8 cellular contexts compared by ENCODE assay signal in the genomic region with DNA sequence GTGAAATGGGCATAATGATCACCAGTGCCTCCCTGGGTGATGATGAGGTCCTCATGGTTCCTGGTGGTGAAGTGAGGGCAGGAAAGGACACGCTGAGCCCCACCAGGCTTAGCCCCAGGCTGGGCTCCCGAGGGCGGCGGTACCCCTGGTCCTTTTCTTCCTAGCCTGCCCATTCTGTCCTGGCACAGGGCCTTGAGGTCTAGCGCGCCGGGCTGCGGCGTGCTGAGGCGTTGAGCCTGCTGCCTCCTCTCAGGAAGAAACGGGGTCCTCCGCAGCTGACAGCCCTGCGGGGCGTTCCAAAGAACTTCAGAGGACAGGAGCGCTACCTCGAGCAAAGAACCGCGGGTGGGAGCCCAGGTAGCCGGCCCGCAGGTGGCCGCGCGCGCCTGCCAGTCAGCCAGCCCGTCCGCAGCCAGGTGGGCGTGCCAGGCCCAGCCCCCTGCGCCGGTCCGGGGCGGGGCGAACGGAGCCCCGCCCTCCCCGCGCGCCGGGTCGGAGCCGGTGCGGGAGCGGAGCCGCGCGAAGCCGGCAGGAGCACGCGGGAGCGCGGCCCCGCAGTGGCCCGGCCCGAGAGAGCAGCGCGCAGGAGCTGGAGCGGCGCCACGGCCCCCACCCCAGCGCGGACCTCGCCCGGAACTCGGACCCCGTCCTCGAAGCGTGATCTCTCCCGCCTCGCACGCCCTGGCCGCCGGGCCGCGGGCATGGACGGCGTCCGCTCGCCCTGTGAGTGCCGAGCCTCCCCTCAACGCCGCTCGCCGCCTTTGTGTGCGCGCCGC. TPM values are rescaled to one million over a fixed set of nuclear protein-coding genes. Genes with fewer than 3 reads are reported as not detected.
DNase-seq lines count a peak whose midpoint lies in the region; ATAC-seq, FAIRE-seq and TF ChIP-seq lines count a peak whose summit lies in the region.

A gene (plus strand): TSS at position 477 of the 776 bp plus-strand sequence. CDS start 791 bp downstream, outside the sequence.

- no peak within 1 kb of the TSS for H3K27ac Mint-ChIP-seq in T-helper 1 cell treated with Interleukin-12 subunit alpha and Interleukin-12 subunit beta and Interleukin-4 antibody, amounts not matched to agents 30 μg/mL and 1 μg/mL, for 36 hours

- peak within 1 kb of the TSS; percentile 20 for H3K4me3 ChIP-seq in bronchial epithelial cell (ENCODE audit: low read depth, low read length)

- no peaks in the 10 kb centered on the region for H3K36me3 Mint-ChIP-seq in T-helper 1 cell treated with Interleukin-12 subunit alpha and Interleukin-12 subunit beta and Interleukin-4 antibody, amounts not matched to agents 30 μg/mL and 1 μg/mL, for 36 hours (ENCODE audit: low read depth)

- peaks cover 50% of the 10 kb centered on the region for H3K27me3 ChIP-seq in bronchial epithelial cell (ENCODE audit: control insufficient read depth, insufficient read depth, low read length)

- FAIRE-seq in bronchial epithelial cell (lab: Jason Lieb, UNC) = no peak

- H3K4me1 Mint-ChIP-seq in T-helper 1 cell treated with Interleukin-12 subunit alpha and Interleukin-12 subunit beta and Interleukin-4 antibody, amounts not matched to agents 30 μg/mL and 1 μg/mL, for 36 hours (ENCODE audit: low read depth) = peaks cover 4% of the 10 kb centered on the region

- ATAC-seq in HG03175 (IDR thresholded peaks at IDR 0.05; ENCODE audit: unreplicated experiment) = no peak

- H3K9me3 Mint-ChIP-seq in T-helper 1 cell treated with Interleukin-12 subunit alpha and Interleukin-12 subunit beta and Interleukin-4 antibody, amounts not matched to agents 30 μg/mL and 1 μg/mL, for 36 hours = no peaks in the 10 kb centered on the region

- TF ChIP-seq CTCF in bronchial epithelial cell (IDR thresholded peaks at IDR 0.05; ENCODE audit: insufficient read depth, low read length, severe bottlenecking) = no peak

- H3K27me3 Mint-ChIP-seq in T-helper 1 cell treated with Interleukin-12 subunit alpha and Interleukin-12 subunit beta and Interleukin-4 antibody, amounts not matched to agents 30 μg/mL and 1 μg/mL, for 36 hours (ENCODE audit: low read depth) = peaks cover 54% of the 10 kb centered on the region

- peak within 1 kb of the TSS; percentile 54 for H3K4me3 Mint-ChIP-seq in T-helper 1 cell treated with Interleukin-12 subunit alpha and Interleukin-12 subunit beta and Interleukin-4 antibody, amounts not matched to agents 30 μg/mL and 1 μg/mL, for 36 hours

- no peaks in the 10 kb centered on the region for H3K36me3 ChIP-seq in bronchial epithelial cell (ENCODE audit: control insufficient read depth, insufficient read depth, low read length)

- peak; percentile 64 for DNase-seq in NCI-H2196 (lab: John Stamatoyannopoulos, UW; ENCODE audit: unreplicated experiment)
- no peak for DNase-seq in NCI-H2196 treated with DMSO at 0.1 percent for 48 hours (lab: John Stamatoyannopoulos, UW; ENCODE audit: unreplicated experiment)
- DNase-seq in bronchial epithelial cell (ENCODE audit: low read depth) = no peak
- peak; percentile 19 for DNase-seq in kidney tubule cell (ENCODE audit: low spot score)
- peak; percentile 57 for DNase-seq in stimulated activated CD4-positive, alpha-beta T cell treated with anti-CD3 and anti-CD28 coated beads, Interleukin-15, amount 100 ng/mL, for 24 hours
- no peak for DNase-seq in NOMO-1 treated with dmso at 0.1 percent for 144 hours (lab: John Stamatoyannopoulos, UW; ENCODE audit: unreplicated experiment)

RNA-seq across cellular contexts. Expression of the gene that starts here (rescaled TPM):
- under 0.01 and 0.64 TPM in 2 replicates for total RNA-seq in bronchial epithelial cell

Comparison
In these comparisons a context has a peak if more than half of its experiments do, and no peak if none do; other contexts are left out.
1. DNase-seq: peak in NCI-H2196 (single experiment), kidney tubule cell (single experiment) and stimulated activated CD4-positive, alpha-beta T cell treated with anti-CD3 and anti-CD28 coated beads, Interleukin-15, amount 100 ng/mL, for 24 hours (single experiment); none in NCI-H2196 treated with DMSO at 0.1 percent for 48 hours (single experiment), bronchial epithelial cell (single experiment) and NOMO-1 treated with dmso at 0.1 percent for 144 hours (single experiment).